Comparison of ENCODE assay signal across 26 cellular contexts in genomic region chr3:74135808-74136207, GRCh38.
"Had no signal": no experiment of that assay in that cellular context is flagged by ENCODE, and none has a peak within 500 bp of the region (broad histone marks: within the 10 kb centered on the region; RNA-seq: fewer than 3 reads in every experiment).

No MANE protein-coding gene starts in this region.

- H3K27me3 ChIP-seq: neural progenitor cell, neutrophil, pancreas, right atrium auricular region, right lobe of liver, sigmoid colon, stomach, thyroid gland, tibial nerve, upper lobe of left lung, vagina had no signal

- H3K4me3 ChIP-seq: neural progenitor cell, pancreas, prostate gland, right atrium auricular region, right lobe of liver, sigmoid colon, stomach, thoracic aorta, thyroid gland, tibial nerve, upper lobe of left lung, vagina had no signal

- H2AFZ ChIP-seq: neural progenitor cell had no signal

- FAIRE-seq: pancreas, small intestine, urothelium cell line had no signal

- H3K27ac ChIP-seq: neural progenitor cell, neutrophil, pancreas, prostate gland, right atrium auricular region, right lobe of liver, sigmoid colon, stomach, thoracic aorta, thyroid gland, tibial nerve, upper lobe of left lung, vagina had no signal

- ATAC-seq: natural killer cell; pancreas; right lobe of liver; stimulated activated effector memory CD8-positive, alpha-beta T cell treated with anti-CD3 and anti-CD28 coated beads, Interleukin-12 subunit alpha, Interleukin-12 subunit beta, amount 100 ng/mL, for 72 hours; stimulated activated naive B cell treated with anti-CD40 and anti-IgM and Interleukin-4, amounts not matched to agents 10 μg/mL and 1 μg/mL and 100 μg/mL, for 72 hours had no signal

- DNase-seq: natural killer cell; nucleus accumbens; pancreas; retina; right lobe of liver; sigmoid colon; small intestine; stimulated activated CD4-positive, alpha-beta T cell treated with anti-CD3 and anti-CD28 coated beads, Interleukin-15, amount 100 ng/mL, for 24 hours; stimulated activated CD4-positive, alpha-beta T cell treated with anti-CD3 and anti-CD28 coated beads, Interleukin-2, amount 100 ng/mL, for 24 hours; stimulated activated CD4-positive, alpha-beta T cell treated with anti-CD3 and anti-CD28 coated beads, Interleukin-2, amount 100 ng/mL, for 48 hours; stimulated activated CD4-positive, alpha-beta T cell treated with anti-CD3 and anti-CD28 coated beads, Interleukin-4, amount 100 ng/mL, for 24 hours; stimulated activated naive B cell treated with anti-CD40 and anti-IgM and Interleukin-4, amounts not matched to agents 10 μg/mL and 1 μg/mL and 100 μg/mL, for 72 hours; stimulated activated naive CD4-positive, alpha-beta T cell treated with Interleukin-2 at 50 U/mL for 16 hours; stomach; thyroid gland; trophoblast cell had no signal

- H3K9me3 ChIP-seq: neutrophil, pancreas, prostate gland, right lobe of liver, thoracic aorta, thyroid gland, upper lobe of left lung, vagina had no signal

- H3K4me1 ChIP-seq: neural progenitor cell, pancreas, prostate gland, right atrium auricular region, right lobe of liver, sigmoid colon, stomach, thyroid gland, tibial nerve, upper lobe of left lung, vagina had no signal

- H3K9ac ChIP-seq: neural progenitor cell had no signal

- H3K36me3 ChIP-seq: neural progenitor cell, neutrophil, pancreas, prostate gland, right atrium auricular region, right lobe of liver, sigmoid colon, stomach, thoracic aorta, thyroid gland, tibial nerve, upper lobe of left lung, vagina had no signal

- H3K4me2 ChIP-seq: neural progenitor cell had no signal
